In genomic region chr21:39952265-39952664, GRCh38 we compare ENCODE assay signal across 24 cellular contexts.
DNase-seq lines count a peak whose midpoint lies in the region; TF ChIP-seq lines count a peak whose summit lies in the region.
"Had no signal": no experiment of that assay in that cellular context is flagged by ENCODE, and none has a peak within 500 bp of the region (broad histone marks: within the 10 kb centered on the region; RNA-seq: fewer than 3 reads in every experiment).

No MANE protein-coding gene starts in this region.

- peaks cover 5% of the 10 kb centered on the region for H3K27me3 Mint-ChIP-seq in neural progenitor cell (ENCODE audit: insufficient read depth, low read depth)
- H3K27me3 Mint-ChIP-seq: CD8-positive, alpha-beta memory T cell had no signal

- no peaks in the 10 kb centered on the region for H3K36me3 ChIP-seq in neural progenitor cell
- H3K36me3 ChIP-seq: BE2C had no signal

- peaks cover 30% of the 10 kb centered on the region for H3F3A ChIP-seq in neural progenitor cell (ENCODE audit: low read depth)

- peaks cover 31% of the 10 kb centered on the region for H3K4me1 ChIP-seq in neural progenitor cell
- H3K4me1 ChIP-seq: BE2C had no signal

- H3K79me2 ChIP-seq in neural progenitor cell (ENCODE audit: low read depth), result no peaks in the 10 kb centered on the region

- peaks cover 17% of the 10 kb centered on the region for H3K9me3 Mint-ChIP-seq in neural progenitor cell

- H3K4me2 ChIP-seq in neural progenitor cell, result peak overlapping the region; percentile 54

- peaks cover 18% of the 10 kb centered on the region for H3K27me3 ChIP-seq in neural progenitor cell
- H3K27me3 ChIP-seq: BE2C had no signal

- H3K27ac ChIP-seq in neural progenitor cell, result peak overlapping the region; percentile 53

- no peaks in the 10 kb centered on the region for H3K9me3 ChIP-seq in neural progenitor cell (ENCODE audit: low read depth)
- H3K9me3 ChIP-seq: BE2C had no signal

- no peaks in the 10 kb centered on the region for H3K36me3 Mint-ChIP-seq in neural progenitor cell
- H3K36me3 Mint-ChIP-seq: CD14-positive monocyte had no signal

- peak overlapping the region; percentile 25 for H3K27ac Mint-ChIP-seq in neural progenitor cell
- H3K27ac Mint-ChIP-seq: CD14-positive monocyte; CD8-positive, alpha-beta memory T cell had no signal

- peak; percentile 4 for DNase-seq in NCI-H146 (lab: John Stamatoyannopoulos, UW)
- DNase-seq in NCI-H146 treated with DMSO at 0.1 percent for 48 hours (lab: John Stamatoyannopoulos, UW; ENCODE audit: unreplicated experiment), result no peak
- peak; percentile 49 for DNase-seq in COR-L47 (lab: John Stamatoyannopoulos, UW)
- peak; percentile 7 to 18 for DNase-seq in NCI-H2081 (lab: John Stamatoyannopoulos, UW)
- peak; percentile 80 for DNase-seq in neural progenitor cell (ENCODE audit: low spot score)
- no peak for DNase-seq in NK-92 (lab: John Stamatoyannopoulos, UW; ENCODE audit: unreplicated experiment)
- DNase-seq in T-helper 1 cell, result no peak
- DNase-seq: 8988T; ACHN; BE2C; Calu3; CD8-positive, alpha-beta memory T cell; DMS79 treated with DMSO at 0.1 percent for 48 hours; GF-D8; GOT3; IMR-90; KG1; MM.1S; NCI-H1048; NCI-H1694; NCI-H2029 treated with DMSO at 0.1 percent for 48 hours; NCI-H510A treated with DMSO at 0.1 percent for 48 hours; SHP77 treated with DMSO at 0.1 percent for 48 hours had no signal

- H2AFZ ChIP-seq in neural progenitor cell (replicated peaks), result no peak overlapping the region

- no peak overlapping the region for H3K9ac ChIP-seq in neural progenitor cell

- H3K4me3 ChIP-seq in neural progenitor cell, result no peak overlapping the region

- TF ChIP-seq CTCF in neural progenitor cell (IDR thresholded peaks at IDR 0.05), result no peak

- H3K4me1 Mint-ChIP-seq in neural progenitor cell, result peaks cover 26% of the 10 kb centered on the region
- H3K4me1 Mint-ChIP-seq: CD14-positive monocyte; CD8-positive, alpha-beta memory T cell had no signal

- H3K4me3 Mint-ChIP-seq in neural progenitor cell, result no peak overlapping the region
- H3K4me3 Mint-ChIP-seq: CD14-positive monocyte; CD8-positive, alpha-beta memory T cell had no signal

- no peaks in the 10 kb centered on the region for H4K20me1 ChIP-seq in neural progenitor cell (ENCODE audit: low read depth)

Comparison
In these comparisons a context has a peak if more than half of its experiments do, and no peak if none do; other contexts are left out.
1. DNase-seq: peak in NCI-H146 (single experiment), COR-L47 (single experiment), NCI-H2081 (2 of 2) and neural progenitor cell (single experiment); none in NCI-H146 treated with DMSO at 0.1 percent for 48 hours (single experiment), NK-92 (single experiment) and T-helper 1 cell (0 of 5).